1 cellular context compared by ENCODE assay signal in the genomic region with DNA sequence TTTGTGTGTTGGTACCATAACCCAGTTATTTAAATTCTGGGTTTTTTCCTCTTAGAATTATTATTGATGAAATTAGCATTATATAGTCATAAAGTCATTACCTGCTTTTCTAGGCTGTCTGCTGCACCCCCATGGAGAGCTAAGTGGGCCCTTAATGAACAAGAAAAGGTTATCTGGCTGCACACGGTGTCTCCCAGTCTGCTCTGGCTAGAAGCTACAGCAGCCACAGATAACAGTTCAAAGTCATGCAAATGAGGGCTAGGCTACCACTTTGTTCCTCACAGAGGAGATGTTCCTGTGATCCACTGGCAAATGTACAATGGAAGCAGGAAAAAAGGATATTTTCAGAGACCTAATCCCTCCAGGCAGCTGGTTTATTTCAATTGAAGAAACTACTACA.
TF ChIP-seq lines count a peak whose summit lies in the region.

No MANE protein-coding gene starts in this region.

TF ChIP-seq in K562, 482 proteins besides CTCF, POLR2A, EP300 and RAD21 (continued from another document and continues in another):
- TF ChIP-seq, protein P1, sequence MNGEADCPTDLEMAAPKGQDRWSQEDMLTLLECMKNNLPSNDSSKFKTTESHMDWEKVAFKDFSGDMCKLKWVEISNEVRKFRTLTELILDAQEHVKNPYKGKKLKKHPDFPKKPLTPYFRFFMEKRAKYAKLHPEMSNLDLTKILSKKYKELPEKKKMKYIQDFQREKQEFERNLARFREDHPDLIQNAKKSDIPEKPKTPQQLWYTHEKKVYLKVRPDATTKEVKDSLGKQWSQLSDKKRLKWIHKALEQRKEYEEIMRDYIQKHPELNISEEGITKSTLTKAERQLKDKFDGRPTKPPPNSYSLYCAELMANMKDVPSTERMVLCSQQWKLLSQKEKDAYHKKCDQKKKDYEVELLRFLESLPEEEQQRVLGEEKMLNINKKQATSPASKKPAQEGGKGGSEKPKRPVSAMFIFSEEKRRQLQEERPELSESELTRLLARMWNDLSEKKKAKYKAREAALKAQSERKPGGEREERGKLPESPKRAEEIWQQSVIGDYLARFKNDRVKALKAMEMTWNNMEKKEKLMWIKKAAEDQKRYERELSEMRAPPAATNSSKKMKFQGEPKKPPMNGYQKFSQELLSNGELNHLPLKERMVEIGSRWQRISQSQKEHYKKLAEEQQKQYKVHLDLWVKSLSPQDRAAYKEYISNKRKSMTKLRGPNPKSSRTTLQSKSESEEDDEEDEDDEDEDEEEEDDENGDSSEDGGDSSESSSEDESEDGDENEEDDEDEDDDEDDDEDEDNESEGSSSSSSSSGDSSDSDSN (IDR thresholded peaks at IDR 0.05; ENCODE audit: borderline replicate concordance in 1 of 2, low read depth in 2 of 2, low read length in 2 of 2), result no peak
- TF ChIP-seq ATF7 (IDR thresholded peaks at IDR 0.05), result 0 out of 2 replicates have a peak, but pooled peaks have one; percentile 26
- TF ChIP-seq SLC30A9 (CRISPR knock-in tag; IDR thresholded peaks at IDR 0.05), result no peak
- TF ChIP-seq CREM (IDR thresholded peaks at IDR 0.05; ENCODE audit: low read depth), result peak; percentile 60; the same call in 1 of the 2 replicates
- 0 out of 2 replicates have a peak, but pooled peaks have one; percentile 16 for TF ChIP-seq GATAD2B (IDR thresholded peaks at IDR 0.05; ENCODE audit: borderline replicate concordance)
- TF ChIP-seq SMAD4 (CRISPR knock-in tag; conservative IDR thresholded peaks at IDR 0.05), result peak; percentile 70
- TF ChIP-seq RCOR1 (IDR thresholded peaks at IDR 0.05; ENCODE audit: borderline replicate concordance in 1 of 2, low read depth in 2 of 2, low read length in 2 of 2), result peak in 1 of 2 experiments; percentile 65; a peak in 1 of 4 replicates
- no peak for TF ChIP-seq KLF6 (CRISPR knock-in tag; IDR thresholded peaks at IDR 0.05; ENCODE audit: borderline replicate concordance)
- TF ChIP-seq, protein P2, sequence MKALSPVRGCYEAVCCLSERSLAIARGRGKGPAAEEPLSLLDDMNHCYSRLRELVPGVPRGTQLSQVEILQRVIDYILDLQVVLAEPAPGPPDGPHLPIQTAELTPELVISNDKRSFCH (CRISPR knock-in tag; IDR thresholded peaks at IDR 0.05), result no peak
- TF ChIP-seq, protein P2 (tag; IDR thresholded peaks at IDR 0.05), result peak; percentile 96
- TF ChIP-seq, protein P3, sequence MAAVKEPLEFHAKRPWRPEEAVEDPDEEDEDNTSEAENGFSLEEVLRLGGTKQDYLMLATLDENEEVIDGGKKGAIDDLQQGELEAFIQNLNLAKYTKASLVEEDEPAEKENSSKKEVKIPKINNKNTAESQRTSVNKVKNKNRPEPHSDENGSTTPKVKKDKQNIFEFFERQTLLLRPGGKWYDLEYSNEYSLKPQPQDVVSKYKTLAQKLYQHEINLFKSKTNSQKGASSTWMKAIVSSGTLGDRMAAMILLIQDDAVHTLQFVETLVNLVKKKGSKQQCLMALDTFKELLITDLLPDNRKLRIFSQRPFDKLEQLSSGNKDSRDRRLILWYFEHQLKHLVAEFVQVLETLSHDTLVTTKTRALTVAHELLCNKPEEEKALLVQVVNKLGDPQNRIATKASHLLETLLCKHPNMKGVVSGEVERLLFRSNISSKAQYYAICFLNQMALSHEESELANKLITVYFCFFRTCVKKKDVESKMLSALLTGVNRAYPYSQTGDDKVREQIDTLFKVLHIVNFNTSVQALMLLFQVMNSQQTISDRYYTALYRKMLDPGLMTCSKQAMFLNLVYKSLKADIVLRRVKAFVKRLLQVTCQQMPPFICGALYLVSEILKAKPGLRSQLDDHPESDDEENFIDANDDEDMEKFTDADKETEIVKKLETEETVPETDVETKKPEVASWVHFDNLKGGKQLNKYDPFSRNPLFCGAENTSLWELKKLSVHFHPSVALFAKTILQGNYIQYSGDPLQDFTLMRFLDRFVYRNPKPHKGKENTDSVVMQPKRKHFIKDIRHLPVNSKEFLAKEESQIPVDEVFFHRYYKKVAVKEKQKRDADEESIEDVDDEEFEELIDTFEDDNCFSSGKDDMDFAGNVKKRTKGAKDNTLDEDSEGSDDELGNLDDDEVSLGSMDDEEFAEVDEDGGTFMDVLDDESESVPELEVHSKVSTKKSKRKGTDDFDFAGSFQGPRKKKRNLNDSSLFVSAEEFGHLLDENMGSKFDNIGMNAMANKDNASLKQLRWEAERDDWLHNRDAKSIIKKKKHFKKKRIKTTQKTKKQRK (IDR thresholded peaks at IDR 0.05; ENCODE audit: borderline replicate concordance, low read depth, low read length), result no peak
- TF ChIP-seq, protein P4, sequence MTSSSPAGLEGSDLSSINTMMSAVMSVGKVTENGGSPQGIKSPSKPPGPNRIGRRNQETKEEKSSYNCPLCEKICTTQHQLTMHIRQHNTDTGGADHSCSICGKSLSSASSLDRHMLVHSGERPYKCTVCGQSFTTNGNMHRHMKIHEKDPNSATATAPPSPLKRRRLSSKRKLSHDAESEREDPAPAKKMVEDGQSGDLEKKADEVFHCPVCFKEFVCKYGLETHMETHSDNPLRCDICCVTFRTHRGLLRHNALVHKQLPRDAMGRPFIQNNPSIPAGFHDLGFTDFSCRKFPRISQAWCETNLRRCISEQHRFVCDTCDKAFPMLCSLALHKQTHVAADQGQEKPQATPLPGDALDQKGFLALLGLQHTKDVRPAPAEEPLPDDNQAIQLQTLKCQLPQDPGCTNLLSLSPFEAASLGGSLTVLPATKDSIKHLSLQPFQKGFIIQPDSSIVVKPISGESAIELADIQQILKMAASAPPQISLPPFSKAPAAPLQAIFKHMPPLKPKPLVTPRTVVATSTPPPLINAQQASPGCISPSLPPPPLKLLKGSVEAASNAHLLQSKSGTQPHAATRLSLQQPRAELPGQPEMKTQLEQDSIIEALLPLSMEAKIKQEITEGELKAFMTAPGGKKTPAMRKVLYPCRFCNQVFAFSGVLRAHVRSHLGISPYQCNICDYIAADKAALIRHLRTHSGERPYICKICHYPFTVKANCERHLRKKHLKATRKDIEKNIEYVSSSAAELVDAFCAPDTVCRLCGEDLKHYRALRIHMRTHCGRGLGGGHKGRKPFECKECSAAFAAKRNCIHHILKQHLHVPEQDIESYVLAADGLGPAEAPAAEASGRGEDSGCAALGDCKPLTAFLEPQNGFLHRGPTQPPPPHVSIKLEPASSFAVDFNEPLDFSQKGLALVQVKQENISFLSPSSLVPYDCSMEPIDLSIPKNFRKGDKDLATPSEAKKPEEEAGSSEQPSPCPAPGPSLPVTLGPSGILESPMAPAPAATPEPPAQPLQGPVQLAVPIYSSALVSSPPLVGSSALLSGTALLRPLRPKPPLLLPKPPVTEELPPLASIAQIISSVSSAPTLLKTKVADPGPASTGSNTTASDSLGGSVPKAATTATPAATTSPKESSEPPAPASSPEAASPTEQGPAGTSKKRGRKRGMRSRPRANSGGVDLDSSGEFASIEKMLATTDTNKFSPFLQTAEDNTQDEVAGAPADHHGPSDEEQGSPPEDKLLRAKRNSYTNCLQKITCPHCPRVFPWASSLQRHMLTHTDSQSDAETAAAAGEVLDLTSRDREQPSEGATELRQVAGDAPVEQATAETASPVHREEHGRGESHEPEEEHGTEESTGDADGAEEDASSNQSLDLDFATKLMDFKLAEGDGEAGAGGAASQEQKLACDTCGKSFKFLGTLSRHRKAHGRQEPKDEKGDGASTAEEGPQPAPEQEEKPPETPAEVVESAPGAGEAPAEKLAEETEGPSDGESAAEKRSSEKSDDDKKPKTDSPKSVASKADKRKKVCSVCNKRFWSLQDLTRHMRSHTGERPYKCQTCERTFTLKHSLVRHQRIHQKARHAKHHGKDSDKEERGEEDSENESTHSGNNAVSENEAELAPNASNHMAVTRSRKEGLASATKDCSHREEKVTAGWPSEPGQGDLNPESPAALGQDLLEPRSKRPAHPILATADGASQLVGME (CRISPR knock-in tag; IDR thresholded peaks at IDR 0.05), result no peak
- TF ChIP-seq TGIF2 (CRISPR knock-in tag; IDR thresholded peaks at IDR 0.05), result no peak
- peak; percentile 88 for TF ChIP-seq SMARCA4 (IDR thresholded peaks at IDR 0.05)
- TF ChIP-seq NUFIP1 (IDR thresholded peaks at IDR 0.05; ENCODE audit: partially characterized antibody), result no peak
- TF ChIP-seq MCM7 (IDR thresholded peaks at IDR 0.05), result no peak
- no peak for TF ChIP-seq NEUROD1 (IDR thresholded peaks at IDR 0.05; ENCODE audit: borderline replicate concordance, low read depth, low read length, partially characterized antibody)
- no peak for TF ChIP-seq SMC3 (conservative IDR thresholded peaks at IDR 0.05; ENCODE audit: insufficient read depth, low read depth, low read length)
- no peak for TF ChIP-seq NCOA2 (IDR thresholded peaks at IDR 0.05; ENCODE audit: partially characterized antibody in 2 of 2)
- TF ChIP-seq, protein P5, sequence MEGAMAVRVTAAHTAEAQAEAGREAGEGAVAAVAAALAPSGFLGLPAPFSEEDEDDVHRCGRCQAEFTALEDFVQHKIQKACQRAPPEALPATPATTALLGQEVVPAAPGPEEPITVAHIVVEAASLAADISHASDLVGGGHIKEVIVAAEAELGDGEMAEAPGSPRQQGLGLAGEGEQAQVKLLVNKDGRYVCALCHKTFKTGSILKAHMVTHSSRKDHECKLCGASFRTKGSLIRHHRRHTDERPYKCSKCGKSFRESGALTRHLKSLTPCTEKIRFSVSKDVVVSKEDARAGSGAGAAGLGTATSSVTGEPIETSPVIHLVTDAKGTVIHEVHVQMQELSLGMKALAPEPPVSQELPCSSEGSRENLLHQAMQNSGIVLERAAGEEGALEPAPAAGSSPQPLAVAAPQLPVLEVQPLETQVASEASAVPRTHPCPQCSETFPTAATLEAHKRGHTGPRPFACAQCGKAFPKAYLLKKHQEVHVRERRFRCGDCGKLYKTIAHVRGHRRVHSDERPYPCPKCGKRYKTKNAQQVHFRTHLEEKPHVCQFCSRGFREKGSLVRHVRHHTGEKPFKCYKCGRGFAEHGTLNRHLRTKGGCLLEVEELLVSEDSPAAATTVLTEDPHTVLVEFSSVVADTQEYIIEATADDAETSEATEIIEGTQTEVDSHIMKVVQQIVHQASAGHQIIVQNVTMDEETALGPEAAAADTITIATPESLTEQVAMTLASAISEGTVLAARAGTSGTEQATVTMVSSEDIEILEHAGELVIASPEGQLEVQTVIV (CRISPR knock-in tag; IDR thresholded peaks at IDR 0.05; ENCODE audit: borderline replicate concordance), result no peak
- TF ChIP-seq, protein P6, sequence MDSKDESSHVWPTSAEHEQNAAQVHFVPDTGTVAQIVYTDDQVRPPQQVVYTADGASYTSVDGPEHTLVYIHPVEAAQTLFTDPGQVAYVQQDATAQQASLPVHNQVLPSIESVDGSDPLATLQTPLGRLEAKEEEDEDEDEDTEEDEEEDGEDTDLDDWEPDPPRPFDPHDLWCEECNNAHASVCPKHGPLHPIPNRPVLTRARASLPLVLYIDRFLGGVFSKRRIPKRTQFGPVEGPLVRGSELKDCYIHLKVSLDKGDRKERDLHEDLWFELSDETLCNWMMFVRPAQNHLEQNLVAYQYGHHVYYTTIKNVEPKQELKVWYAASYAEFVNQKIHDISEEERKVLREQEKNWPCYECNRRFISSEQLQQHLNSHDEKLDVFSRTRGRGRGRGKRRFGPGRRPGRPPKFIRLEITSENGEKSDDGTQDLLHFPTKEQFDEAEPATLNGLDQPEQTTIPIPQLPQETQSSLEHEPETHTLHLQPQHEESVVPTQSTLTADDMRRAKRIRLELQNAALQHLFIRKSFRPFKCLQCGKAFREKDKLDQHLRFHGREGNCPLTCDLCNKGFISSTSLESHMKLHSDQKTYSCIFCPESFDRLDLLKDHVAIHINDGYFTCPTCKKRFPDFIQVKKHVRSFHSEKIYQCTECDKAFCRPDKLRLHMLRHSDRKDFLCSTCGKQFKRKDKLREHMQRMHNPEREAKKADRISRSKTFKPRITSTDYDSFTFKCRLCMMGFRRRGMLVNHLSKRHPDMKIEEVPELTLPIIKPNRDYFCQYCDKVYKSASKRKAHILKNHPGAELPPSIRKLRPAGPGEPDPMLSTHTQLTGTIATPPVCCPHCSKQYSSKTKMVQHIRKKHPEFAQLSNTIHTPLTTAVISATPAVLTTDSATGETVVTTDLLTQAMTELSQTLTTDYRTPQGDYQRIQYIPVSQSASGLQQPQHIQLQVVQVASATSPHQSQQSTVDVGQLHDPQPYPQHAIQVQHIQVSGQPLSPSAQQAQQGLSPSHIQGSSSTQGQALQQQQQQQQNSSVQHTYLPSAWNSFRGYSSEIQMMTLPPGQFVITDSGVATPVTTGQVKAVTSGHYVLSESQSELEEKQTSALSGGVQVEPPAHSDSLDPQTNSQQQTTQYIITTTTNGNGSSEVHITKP (IDR thresholded peaks at IDR 0.05; ENCODE audit: partially characterized antibody), result peak; percentile 13
- peak; percentile 79 for TF ChIP-seq TAL1 (IDR thresholded peaks at IDR 0.05)
- TF ChIP-seq CBX5 (IDR thresholded peaks at IDR 0.05; ENCODE audit: borderline replicate concordance, low read depth), result no peak
- TF ChIP-seq, protein P7, sequence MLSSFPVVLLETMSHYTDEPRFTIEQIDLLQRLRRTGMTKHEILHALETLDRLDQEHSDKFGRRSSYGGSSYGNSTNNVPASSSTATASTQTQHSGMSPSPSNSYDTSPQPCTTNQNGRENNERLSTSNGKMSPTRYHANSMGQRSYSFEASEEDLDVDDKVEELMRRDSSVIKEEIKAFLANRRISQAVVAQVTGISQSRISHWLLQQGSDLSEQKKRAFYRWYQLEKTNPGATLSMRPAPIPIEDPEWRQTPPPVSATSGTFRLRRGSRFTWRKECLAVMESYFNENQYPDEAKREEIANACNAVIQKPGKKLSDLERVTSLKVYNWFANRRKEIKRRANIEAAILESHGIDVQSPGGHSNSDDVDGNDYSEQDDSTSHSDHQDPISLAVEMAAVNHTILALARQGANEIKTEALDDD (IDR thresholded peaks at IDR 0.05), result peak; percentile 72; the same call in 1 of the 2 replicates
- peak; percentile 39; the same call in 1 of the 2 replicates for TF ChIP-seq MBD2 (IDR thresholded peaks at IDR 0.05; ENCODE audit: borderline replicate concordance, low read depth)
- TF ChIP-seq, protein P8, sequence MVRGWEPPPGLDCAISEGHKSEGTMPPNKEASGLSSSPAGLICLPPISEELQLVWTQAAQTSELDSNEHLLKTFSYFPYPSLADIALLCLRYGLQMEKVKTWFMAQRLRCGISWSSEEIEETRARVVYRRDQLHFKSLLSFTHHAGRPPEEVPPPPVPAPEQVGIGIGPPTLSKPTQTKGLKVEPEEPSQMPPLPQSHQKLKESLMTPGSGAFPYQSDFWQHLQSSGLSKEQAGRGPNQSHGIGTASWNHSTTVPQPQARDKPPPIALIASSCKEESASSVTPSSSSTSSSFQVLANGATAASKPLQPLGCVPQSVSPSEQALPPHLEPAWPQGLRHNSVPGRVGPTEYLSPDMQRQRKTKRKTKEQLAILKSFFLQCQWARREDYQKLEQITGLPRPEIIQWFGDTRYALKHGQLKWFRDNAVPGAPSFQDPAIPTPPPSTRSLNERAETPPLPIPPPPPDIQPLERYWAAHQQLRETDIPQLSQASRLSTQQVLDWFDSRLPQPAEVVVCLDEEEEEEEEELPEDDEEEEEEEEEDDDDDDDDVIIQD (CRISPR knock-in tag; IDR thresholded peaks at IDR 0.05), result no peak
- no peak for TF ChIP-seq YBX1 (IDR thresholded peaks at IDR 0.05)
- peak; percentile 70; the same call in 1 of the 2 replicates for TF ChIP-seq SMARCE1 (IDR thresholded peaks at IDR 0.05)
- TF ChIP-seq POLR2AphosphoS5 (IDR thresholded peaks at IDR 0.05; ENCODE audit: control insufficient read depth, insufficient read depth, low read depth, low read length), result peak; percentile 84
- no peak for TF ChIP-seq NR3C1 (CRISPR knock-in tag; IDR thresholded peaks at IDR 0.05)
- peak; percentile 73 for TF ChIP-seq PML (IDR thresholded peaks at IDR 0.05; ENCODE audit: low read length)
- no peak for TF ChIP-seq SAP30 (IDR thresholded peaks at IDR 0.05; ENCODE audit: borderline replicate concordance, insufficient read depth, low read depth, low read length, poor library complexity, severe bottlenecking)
- TF ChIP-seq JUND (IDR thresholded peaks at IDR 0.05; ENCODE audit: borderline replicate concordance, low read depth, low read length), result peak; percentile 20; the same call in 1 of the 2 replicates
- no peak; the same call in 2 of the 3 replicates for TF ChIP-seq JUND (tag; IDR thresholded peaks at IDR 0.05; ENCODE audit: borderline replicate concordance, low read depth, low read length)
- TF ChIP-seq DNMT1 (IDR thresholded peaks at IDR 0.05), result no peak
- no peak for TF ChIP-seq NCOA4 (IDR thresholded peaks at IDR 0.05; ENCODE audit: partially characterized antibody)
